In genomic region chr20:31721408-31722332, GRCh38 we compare ENCODE assay signal across 8 cellular contexts. TPM values are rescaled to one million over a fixed set of nuclear protein-coding genes. Genes with fewer than 3 reads are reported as not detected.
DNase-seq lines count a peak whose midpoint lies in the region; ATAC-seq and TF ChIP-seq lines count a peak whose summit lies in the region.

No MANE protein-coding gene starts in this region.

- H3K27me3 Mint-ChIP-seq in activated naive CD8-positive, alpha-beta T cell treated with anti-CD3 and anti-CD28 coated beads, Interleukin-2, amount 50 U/mL, for 24 hours = no peaks in the 10 kb centered on the region

- H3K36me3 Mint-ChIP-seq in activated naive CD8-positive, alpha-beta T cell treated with anti-CD3 and anti-CD28 coated beads, Interleukin-2, amount 50 U/mL, for 24 hours (ENCODE audit: low read depth) = peaks cover 56% of the 10 kb centered on the region

- no peak for DNase-seq in BE2C
- peak; percentile 44 for DNase-seq in activated naive CD8-positive, alpha-beta T cell treated with anti-CD3 and anti-CD28 coated beads, Interleukin-2, amount 50 U/mL, for 24 hours
- DNase-seq in stimulated activated CD8-positive, alpha-beta memory T cell treated with anti-CD3 and anti-CD28 coated beads, Interleukin-4, amount 100 ng/mL, for 48 hours = peak; percentile 50
- DNase-seq in mucosa of gallbladder (ENCODE audit: low spot score) = no peak
- DNase-seq in NCI-H2029 treated with DMSO at 0.1 percent for 48 hours (lab: John Stamatoyannopoulos, UW) = no peak

- H3K9me3 Mint-ChIP-seq in activated naive CD8-positive, alpha-beta T cell treated with anti-CD3 and anti-CD28 coated beads, Interleukin-2, amount 50 U/mL, for 24 hours = no peaks in the 10 kb centered on the region

- TF ChIP-seq CTCF in BE2C (IDR thresholded peaks at IDR 0.05; ENCODE audit: low read depth, low read length) (no peak), Loucy (conservative IDR thresholded peaks at IDR 0.05; ENCODE audit: low read length) (no peak)

- peaks cover 10% of the 10 kb centered on the region for H3K36me3 ChIP-seq in BE2C
- H3K36me3 ChIP-seq in Loucy (ENCODE audit: insufficient read depth, low read length) = no peaks in the 10 kb centered on the region
- peaks cover 22% of the 10 kb centered on the region for H3K36me3 ChIP-seq in iPS-18a (ENCODE audit: control insufficient read depth, low read depth, low read length)

- H3K27ac ChIP-seq in iPS-18a (ENCODE audit: low read length) = peak overlapping the region; percentile 27

- H3K79me2 ChIP-seq in Loucy (ENCODE audit: insufficient read depth, low read length) = peaks cover 60% of the 10 kb centered on the region

- H3K4me3 Mint-ChIP-seq in activated naive CD8-positive, alpha-beta T cell treated with anti-CD3 and anti-CD28 coated beads, Interleukin-2, amount 50 U/mL, for 24 hours = peak overlapping the region; percentile 99

- H3K4me1 ChIP-seq in BE2C (peaks cover 4% of the 10 kb centered on the region), Loucy (ENCODE audit: insufficient read depth, low read length, poor library complexity, severe bottlenecking) (peaks cover 40% of the 10 kb centered on the region), iPS-18a (ENCODE audit: control insufficient read depth, low read depth, low read length) (peaks cover 39% of the 10 kb centered on the region)

- no peak for ATAC-seq in activated naive CD8-positive, alpha-beta T cell treated with anti-CD3 and anti-CD28 coated beads, Interleukin-2, amount 50 U/mL, for 24 hours
- no peak for ATAC-seq in HG03159 (IDR thresholded peaks at IDR 0.05; ENCODE audit: unreplicated experiment)

- no peaks in the 10 kb centered on the region for H3K9me2 ChIP-seq in Loucy (replicated peaks; ENCODE audit: low read depth, low read length)

- peaks cover 40% of the 10 kb centered on the region for H4K20me1 ChIP-seq in Loucy (ENCODE audit: insufficient read depth, low read length, poor library complexity, severe bottlenecking)

- H3K9ac ChIP-seq in Loucy (ENCODE audit: low read depth, low read length, poor library complexity, severe bottlenecking) (peak overlapping the region; percentile 99), iPS-18a (ENCODE audit: low read length) (peak overlapping the region; percentile 90)

- H3K27ac Mint-ChIP-seq in activated naive CD8-positive, alpha-beta T cell treated with anti-CD3 and anti-CD28 coated beads, Interleukin-2, amount 50 U/mL, for 24 hours = peak overlapping the region; percentile 94

- no peaks in the 10 kb centered on the region for H3F3A ChIP-seq in Loucy (ENCODE audit: low read depth)

- no peaks in the 10 kb centered on the region for H3K9me3 ChIP-seq in BE2C
- no peaks in the 10 kb centered on the region for H3K9me3 ChIP-seq in Loucy (ENCODE audit: insufficient read depth, low read depth, low read length)
- H3K9me3 ChIP-seq in iPS-18a (ENCODE audit: control insufficient read depth, low read depth, low read length) = no peaks in the 10 kb centered on the region

- no peak overlapping the region for H2AFZ ChIP-seq in Loucy (ENCODE audit: low read length)

- H3K4me3 ChIP-seq in BE2C (ENCODE audit: low read depth, low read length) = peak overlapping the region; percentile 76
- H3K4me3 ChIP-seq in Loucy (ENCODE audit: low read length, poor library complexity, severe bottlenecking) = peak overlapping the region; percentile 81
- H3K4me3 ChIP-seq in iPS-18a (ENCODE audit: low read length) = peak overlapping the region; percentile 63

- peak overlapping the region; percentile 98 for H3K4me2 ChIP-seq in Loucy (ENCODE audit: low read depth, low read length, poor library complexity, severe bottlenecking)

- H3K27me3 ChIP-seq in BE2C = no peaks in the 10 kb centered on the region
- no peaks in the 10 kb centered on the region for H3K27me3 ChIP-seq in Loucy (ENCODE audit: insufficient read depth, low read length, poor library complexity, severe bottlenecking)
- no peaks in the 10 kb centered on the region for H3K27me3 ChIP-seq in iPS-18a (ENCODE audit: control insufficient read depth, insufficient read depth, low read length)

- peaks cover 26% of the 10 kb centered on the region for H3K4me1 Mint-ChIP-seq in activated naive CD8-positive, alpha-beta T cell treated with anti-CD3 and anti-CD28 coated beads, Interleukin-2, amount 50 U/mL, for 24 hours

RNA-seq across cellular contexts. Expression of gene BCL2L1, which starts 1.0 kb away (rescaled TPM):
- polyA plus RNA-seq in BE2C (2012; ENCODE audit: insufficient read depth, insufficient read length, low read depth) = 101 TPM
- total RNA-seq in mucosa of gallbladder = 191 TPM

RNA-seq across cellular contexts. Expression of gene TPX2, which starts 17.4 kb away (rescaled TPM):
- 13.8 TPM for polyA plus RNA-seq in BE2C (2012; ENCODE audit: insufficient read depth, insufficient read length, low read depth)
- total RNA-seq in mucosa of gallbladder = 2.6 TPM

Comparison
In these comparisons a context has a peak if more than half of its experiments do, and no peak if none do; other contexts are left out.
1. DNase-seq: peak in activated naive CD8-positive, alpha-beta T cell treated with anti-CD3 and anti-CD28 coated beads, Interleukin-2, amount 50 U/mL, for 24 hours (single experiment) and stimulated activated CD8-positive, alpha-beta memory T cell treated with anti-CD3 and anti-CD28 coated beads, Interleukin-4, amount 100 ng/mL, for 48 hours (single experiment); none in BE2C (single experiment), mucosa of gallbladder (single experiment) and NCI-H2029 treated with DMSO at 0.1 percent for 48 hours (single experiment).
2. Peak in every context shown above with its lines, with median percentiles within 50 percentile points of each other: H3K4me3 ChIP-seq.